25 cellular contexts compared by ENCODE assay signal in genomic region chr1:228940526-228940925, GRCh38.
"Had no signal": no experiment of that assay in that cellular context is flagged by ENCODE, and none has a peak within 500 bp of the region (broad histone marks: within the 10 kb centered on the region; RNA-seq: fewer than 3 reads in every experiment).

No MANE protein-coding gene starts in this region.

- H3K27ac ChIP-seq: epithelial cell of prostate, gastrocnemius medialis, hepatocyte, prostate gland, right atrium auricular region, sigmoid colon, suprapubic skin, transverse colon, upper lobe of right lung, uterus had no signal

- H3K27ac Mint-ChIP-seq: mesothelial cell of epicardium; nephron progenitor cell; stimulated activated naive B cell treated with anti-CD40 and anti-IgM and Interleukin-4, amounts not matched to agents 10 μg/mL and 1 μg/mL and 100 μg/mL, for 72 hours; stimulated activated naive CD8-positive, alpha-beta T cell treated with anti-CD3 and anti-CD28 coated beads, Interleukin-15, Interleukin-2, amounts not matched to agents 100 ng/mL and 50 ng/mL, for 24 hours had no signal

- H3K36me3 Mint-ChIP-seq: mesothelial cell of epicardium; naive B cell; stimulated activated naive B cell treated with anti-CD40 and anti-IgM and Interleukin-4, amounts not matched to agents 10 μg/mL and 1 μg/mL and 100 μg/mL, for 72 hours had no signal

- ATAC-seq: esophagus mucosa; gastrocnemius medialis; left cardiac atrium; left lung; stimulated activated naive B cell treated with anti-CD40 and anti-IgM and Interleukin-4, amounts not matched to agents 10 μg/mL and 1 μg/mL and 100 μg/mL, for 72 hours had no signal

- H3K9me3 ChIP-seq: gastrocnemius medialis, left lung, mucosa of descending colon, prostate gland, right atrium auricular region, sigmoid colon, suprapubic skin, transverse colon, upper lobe of right lung, uterus had no signal

- H3K36me3 ChIP-seq: gastrocnemius medialis, left lung, prostate gland, right atrium auricular region, sigmoid colon, suprapubic skin, transverse colon, upper lobe of right lung, uterus had no signal

- H3K4me3 Mint-ChIP-seq: mesothelial cell of epicardium; naive B cell; nephron progenitor cell; stimulated activated naive B cell treated with anti-CD40 and anti-IgM and Interleukin-4, amounts not matched to agents 10 μg/mL and 1 μg/mL and 100 μg/mL, for 72 hours; stimulated activated naive CD8-positive, alpha-beta T cell treated with anti-CD3 and anti-CD28 coated beads, Interleukin-15, Interleukin-2, amounts not matched to agents 100 ng/mL and 50 ng/mL, for 24 hours had no signal

- H3K27me3 Mint-ChIP-seq: naive B cell; stimulated activated naive CD8-positive, alpha-beta T cell treated with anti-CD3 and anti-CD28 coated beads, Interleukin-15, Interleukin-2, amounts not matched to agents 100 ng/mL and 50 ng/mL, for 24 hours had no signal

- H3K4me3 ChIP-seq: dorsolateral prefrontal cortex, gastrocnemius medialis, hepatocyte, left lung, mucosa of descending colon, prostate gland, right atrium auricular region, sigmoid colon, suprapubic skin, transverse colon, upper lobe of right lung, uterus had no signal

- H3K9me3 Mint-ChIP-seq: mesothelial cell of epicardium; naive B cell; stimulated activated naive B cell treated with anti-CD40 and anti-IgM and Interleukin-4, amounts not matched to agents 10 μg/mL and 1 μg/mL and 100 μg/mL, for 72 hours; stimulated activated naive CD8-positive, alpha-beta T cell treated with anti-CD3 and anti-CD28 coated beads, Interleukin-15, Interleukin-2, amounts not matched to agents 100 ng/mL and 50 ng/mL, for 24 hours had no signal

- H3K4me1 ChIP-seq: prostate gland, uterus had no signal

- H3K27me3 ChIP-seq: dorsolateral prefrontal cortex, gastrocnemius medialis, hepatocyte, left lung, right atrium auricular region, sigmoid colon, suprapubic skin, transverse colon, upper lobe of right lung, uterus had no signal

- DNase-seq: cortex of kidney; dorsolateral prefrontal cortex; effector CD4-positive, alpha-beta T cell; foreskin fibroblast; gastrocnemius medialis; left cardiac atrium; left lung; mesenchymal stem cell; mucosa of descending colon; naive B cell; nephron progenitor cell; sigmoid colon; stimulated activated CD4-positive, alpha-beta T cell treated with anti-CD3 and anti-CD28 coated beads, Interleukin-2, amount 100 ng/mL, for 48 hours; stimulated activated naive B cell treated with anti-CD40 and anti-IgM and Interleukin-4, amounts not matched to agents 10 μg/mL and 1 μg/mL and 100 μg/mL, for 72 hours; transverse colon; upper lobe of right lung; uterus had no signal
